In genomic region chr21:10464975-10465374, GRCh38 we compare ENCODE assay signal across 19 cellular contexts. TPM values are rescaled to one million over a fixed set of nuclear protein-coding genes. Genes with fewer than 3 reads are reported as not detected.
DNase-seq lines count a peak whose midpoint lies in the region; ATAC-seq and TF ChIP-seq lines count a peak whose summit lies in the region.
"Had no signal": no experiment of that assay in that cellular context is flagged by ENCODE, and none has a peak within 500 bp of the region (broad histone marks: within the 10 kb centered on the region; RNA-seq: fewer than 3 reads in every experiment).

No MANE protein-coding gene starts in this region.

- no peaks in the 10 kb centered on the region for H3K27me3 Mint-ChIP-seq in stimulated activated naive CD8-positive, alpha-beta T cell treated with anti-CD3 and anti-CD28 coated beads, Interleukin-15, amount 100 ng/mL, for 72 hours
- H3K27me3 Mint-ChIP-seq in memory B cell, result no peaks in the 10 kb centered on the region
- no peaks in the 10 kb centered on the region for H3K27me3 Mint-ChIP-seq in activated CD8-positive, alpha-beta T cell treated with anti-CD3 and anti-CD28 coated beads for 36 hours
- H3K27me3 Mint-ChIP-seq: B cell, IgD-negative memory B cell had no signal

- no peaks in the 10 kb centered on the region for H3K9me3 Mint-ChIP-seq in stimulated activated naive CD8-positive, alpha-beta T cell treated with anti-CD3 and anti-CD28 coated beads, Interleukin-15, amount 100 ng/mL, for 72 hours
- H3K9me3 Mint-ChIP-seq in memory B cell, result no peaks in the 10 kb centered on the region
- no peaks in the 10 kb centered on the region for H3K9me3 Mint-ChIP-seq in stimulated activated effector memory CD8-positive, alpha-beta T cell treated with anti-CD3 and anti-CD28 coated beads, Interleukin-12 subunit alpha, Interleukin-12 subunit beta, amount 100 ng/mL, for 72 hours
- H3K9me3 Mint-ChIP-seq in activated CD8-positive, alpha-beta T cell treated with anti-CD3 and anti-CD28 coated beads for 36 hours, result no peaks in the 10 kb centered on the region
- H3K9me3 Mint-ChIP-seq: HFFc6, IgD-negative memory B cell had no signal

- H3K4me1 Mint-ChIP-seq in stimulated activated naive CD8-positive, alpha-beta T cell treated with anti-CD3 and anti-CD28 coated beads, Interleukin-15, amount 100 ng/mL, for 72 hours, result no peaks in the 10 kb centered on the region
- no peaks in the 10 kb centered on the region for H3K4me1 Mint-ChIP-seq in memory B cell
- no peaks in the 10 kb centered on the region for H3K4me1 Mint-ChIP-seq in stimulated activated effector memory CD8-positive, alpha-beta T cell treated with anti-CD3 and anti-CD28 coated beads, Interleukin-12 subunit alpha, Interleukin-12 subunit beta, amount 100 ng/mL, for 72 hours
- no peaks in the 10 kb centered on the region for H3K4me1 Mint-ChIP-seq in activated CD8-positive, alpha-beta T cell treated with anti-CD3 and anti-CD28 coated beads for 36 hours (ENCODE audit: low read depth)
- H3K4me1 Mint-ChIP-seq: B cell, IgD-negative memory B cell had no signal

- no peak overlapping the region for H3K4me3 Mint-ChIP-seq in stimulated activated naive CD8-positive, alpha-beta T cell treated with anti-CD3 and anti-CD28 coated beads, Interleukin-15, amount 100 ng/mL, for 72 hours
- H3K4me3 Mint-ChIP-seq in memory B cell, result no peak overlapping the region
- no peak overlapping the region for H3K4me3 Mint-ChIP-seq in stimulated activated effector memory CD8-positive, alpha-beta T cell treated with anti-CD3 and anti-CD28 coated beads, Interleukin-12 subunit alpha, Interleukin-12 subunit beta, amount 100 ng/mL, for 72 hours
- H3K4me3 Mint-ChIP-seq in activated CD8-positive, alpha-beta T cell treated with anti-CD3 and anti-CD28 coated beads for 36 hours, result no peak overlapping the region
- H3K4me3 Mint-ChIP-seq: B cell, HFFc6, IgD-negative memory B cell had no signal

- H3K27ac Mint-ChIP-seq in stimulated activated naive CD8-positive, alpha-beta T cell treated with anti-CD3 and anti-CD28 coated beads, Interleukin-15, amount 100 ng/mL, for 72 hours, result no peak overlapping the region
- H3K27ac Mint-ChIP-seq in memory B cell, result no peak overlapping the region
- H3K27ac Mint-ChIP-seq in stimulated activated effector memory CD8-positive, alpha-beta T cell treated with anti-CD3 and anti-CD28 coated beads, Interleukin-12 subunit alpha, Interleukin-12 subunit beta, amount 100 ng/mL, for 72 hours, result no peak overlapping the region
- no peak overlapping the region for H3K27ac Mint-ChIP-seq in activated CD8-positive, alpha-beta T cell treated with anti-CD3 and anti-CD28 coated beads for 36 hours
- H3K27ac Mint-ChIP-seq: B cell, HFFc6, IgD-negative memory B cell had no signal

- no peak for TF ChIP-seq CTCF in thyroid gland (IDR thresholded peaks at IDR 0.05)
- TF ChIP-seq CTCF in activated CD8-positive, alpha-beta T cell treated with anti-CD3 and anti-CD28 coated beads for 36 hours (IDR thresholded peaks at IDR 0.05), result no peak

- H3K9me3 ChIP-seq in thyroid gland, result no peaks in the 10 kb centered on the region

- peak; percentile 40 for ATAC-seq in stimulated activated naive CD8-positive, alpha-beta T cell treated with anti-CD3 and anti-CD28 coated beads, Interleukin-15, amount 100 ng/mL, for 72 hours
- no peak for ATAC-seq in stimulated activated naive CD8-positive, alpha-beta T cell treated with anti-CD3 and anti-CD28 coated beads, Interleukin-15, Interleukin-2, amounts not matched to agents 100 U/mL and 50 U/mL, for 24 hours
- ATAC-seq in memory B cell (ENCODE audit: low read depth) (peak; percentile 12), GM18868 (IDR thresholded peaks at IDR 0.05; ENCODE audit: unreplicated experiment) (no peak)
- ATAC-seq in stimulated activated effector memory CD8-positive, alpha-beta T cell treated with anti-CD3 and anti-CD28 coated beads, Interleukin-12 subunit alpha, Interleukin-12 subunit beta, amount 100 ng/mL, for 72 hours, result peak; percentile 17
- no peak for ATAC-seq in activated CD8-positive, alpha-beta T cell treated with anti-CD3 and anti-CD28 coated beads for 36 hours

- H3K36me3 Mint-ChIP-seq in memory B cell, result no peaks in the 10 kb centered on the region
- no peaks in the 10 kb centered on the region for H3K36me3 Mint-ChIP-seq in stimulated activated effector memory CD8-positive, alpha-beta T cell treated with anti-CD3 and anti-CD28 coated beads, Interleukin-12 subunit alpha, Interleukin-12 subunit beta, amount 100 ng/mL, for 72 hours
- H3K36me3 Mint-ChIP-seq in activated CD8-positive, alpha-beta T cell treated with anti-CD3 and anti-CD28 coated beads for 36 hours (ENCODE audit: low read depth), result no peaks in the 10 kb centered on the region
- H3K36me3 Mint-ChIP-seq: IgD-negative memory B cell had no signal

- no peaks in the 10 kb centered on the region for H3K4me1 ChIP-seq in thyroid gland
- H3K4me1 ChIP-seq: Peyer's patch had no signal

- H3K27ac ChIP-seq in thyroid gland, result no peak overlapping the region
- H3K27ac ChIP-seq: Peyer's patch had no signal

- no peaks in the 10 kb centered on the region for H3K27me3 ChIP-seq in thyroid gland
- H3K27me3 ChIP-seq: Peyer's patch had no signal

- DNase-seq in stimulated activated naive CD8-positive, alpha-beta T cell treated with anti-CD3 and anti-CD28 coated beads, Interleukin-15, amount 100 ng/mL, for 72 hours, result no peak
- DNase-seq in stimulated activated naive CD8-positive, alpha-beta T cell treated with anti-CD3 and anti-CD28 coated beads, Interleukin-15, Interleukin-2, amounts not matched to agents 100 U/mL and 50 U/mL, for 24 hours, result no peak
- no peak for DNase-seq in memory B cell (ENCODE audit: low spot score in 2 of 2)
- no peak for DNase-seq in stimulated activated effector memory CD8-positive, alpha-beta T cell treated with anti-CD3 and anti-CD28 coated beads, Interleukin-12 subunit alpha, Interleukin-12 subunit beta, amount 100 ng/mL, for 72 hours (ENCODE audit: low spot score in 2 of 2)
- no peak for DNase-seq in thyroid gland
- DNase-seq in activated CD8-positive, alpha-beta T cell treated with anti-CD3 and anti-CD28 coated beads for 36 hours, result no peak
- DNase-seq: DMS79 treated with DMSO at 0.1 percent for 48 hours; HFFc6; NCI-H1092 treated with DMSO at 0.1 percent for 48 hours; NCI-H2081; NCI-H446 treated with DMSO at 0.1 percent for 48 hours; NCI-H69; NK-92 treated with Interleukin-12 subunit alpha and Interleukin-12 subunit beta, amount 100 ng/mL, for 24 hours; SHP77 had no signal

- POLR2A ChIA-PET in activated CD8-positive, alpha-beta T cell treated with anti-CD3 and anti-CD28 coated beads for 36 hours (lab: Charles Lee), result no interaction called here

- TF ChIP-seq POLR2A in thyroid gland (IDR thresholded peaks at IDR 0.05), result no peak

- 40 to 42% methylated on average over 3 of the region's 3 CpGs for WGBS in thyroid gland, 2 donors

- CTCF ChIA-PET in activated CD8-positive, alpha-beta T cell treated with anti-CD3 and anti-CD28 coated beads for 36 hours (lab: Charles Lee), result no interaction called here

- H3K36me3 ChIP-seq in thyroid gland, result no peaks in the 10 kb centered on the region
- H3K36me3 ChIP-seq: Peyer's patch had no signal

- intact Hi-C loops in thyroid gland (cut with DNase I), result no loop called here
- intact Hi-C loops in activated CD8-positive, alpha-beta T cell treated with anti-CD3 and anti-CD28 coated beads for 36 hours (cut with micrococcal nuclease), result no loop called here

- H3K4me3 ChIP-seq in thyroid gland (replicated peaks in 1 of 3), result no peak overlapping the region
- H3K4me3 ChIP-seq: Peyer's patch had no signal

RNA-seq across cellular contexts. Expression of gene TPTE, which starts 56.4 kb away (rescaled TPM):
- under 1 TPM in 2 of 4 donors, not detected in 2; 0.22 to 0.54 TPM for total RNA-seq in thyroid gland
- total RNA-seq in activated CD8-positive, alpha-beta T cell treated with anti-CD3 and anti-CD28 coated beads for 36 hours, result not detected
- total RNA-seq: B cell, HFFc6, LHCN-M2, Peyer's patch had no signal

Comparison
In these comparisons a context has a peak if more than half of its experiments do, and no peak if none do; other contexts are left out.
1. ATAC-seq: peak in stimulated activated naive CD8-positive, alpha-beta T cell treated with anti-CD3 and anti-CD28 coated beads, Interleukin-15, amount 100 ng/mL, for 72 hours (single experiment), memory B cell (single experiment) and stimulated activated effector memory CD8-positive, alpha-beta T cell treated with anti-CD3 and anti-CD28 coated beads, Interleukin-12 subunit alpha, Interleukin-12 subunit beta, amount 100 ng/mL, for 72 hours (single experiment); none in stimulated activated naive CD8-positive, alpha-beta T cell treated with anti-CD3 and anti-CD28 coated beads, Interleukin-15, Interleukin-2, amounts not matched to agents 100 U/mL and 50 U/mL, for 24 hours (single experiment), GM18868 (single experiment) and activated CD8-positive, alpha-beta T cell treated with anti-CD3 and anti-CD28 coated beads for 36 hours (single experiment).